ENCODE assay signal across 1 cellular context in genomic region chr3:124705552-124705951, GRCh38.
TF ChIP-seq lines count a peak whose summit lies in the region.

No MANE protein-coding gene starts in this region.

TF ChIP-seq in SK-N-SH, 30 proteins besides CTCF, POLR2A, EP300 and RAD21 (continued from another document):
- TF ChIP-seq REST (IDR thresholded peaks at IDR 0.05; ENCODE audit: low read depth, low read length), result no peak
